In the genomic region with DNA sequence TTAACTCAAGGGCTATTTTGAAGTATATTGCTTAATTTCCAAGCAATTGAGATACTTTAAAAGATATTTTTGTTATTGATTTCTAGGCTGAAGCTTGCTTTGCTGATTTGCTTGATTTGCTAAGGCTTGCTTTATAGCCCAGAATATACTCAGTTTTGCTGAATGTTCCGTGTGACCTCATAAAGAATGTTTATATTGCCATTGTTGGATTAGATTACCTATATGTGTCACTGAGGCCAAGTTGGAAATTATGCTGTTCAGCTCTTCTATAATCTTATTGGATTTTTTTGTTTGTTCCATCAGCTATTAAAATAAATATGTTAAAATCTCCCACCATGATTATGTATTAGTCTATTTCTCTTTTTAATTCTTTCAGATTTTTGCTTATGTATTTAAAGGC, we compare ENCODE assay signal across 17 cellular contexts. TPM values are rescaled to one million over a fixed set of nuclear protein-coding genes. Genes with fewer than 3 reads are reported as not detected.
DNase-seq lines count a peak whose midpoint lies in the region; ATAC-seq, FAIRE-seq and TF ChIP-seq lines count a peak whose summit lies in the region.
"Had no signal": no experiment of that assay in that cellular context is flagged by ENCODE, and none has a peak within 500 bp of the region (broad histone marks: within the 10 kb centered on the region; RNA-seq: fewer than 3 reads in every experiment).

No MANE protein-coding gene starts in this region.

- H3K9me1 ChIP-seq in IMR-90 (ENCODE audit: insufficient read depth, low read length) (no peaks in the 10 kb centered on the region), K562 (ENCODE audit: control insufficient read depth, insufficient read depth, low read length) (no peaks in the 10 kb centered on the region)

- no peak overlapping the region for H3K23ac ChIP-seq in IMR-90 (ENCODE audit: low read depth, low read length)

- no peaks in the 10 kb centered on the region for H3K79me2 ChIP-seq in K562 (ENCODE audit: control insufficient read depth, insufficient read depth, low read length)

- H3K4me2 ChIP-seq in IMR-90 (ENCODE audit: low read depth, low read length) (no peak overlapping the region), K562 (ENCODE audit: insufficient read depth, low read length) (no peak overlapping the region), skeletal muscle satellite cell (ENCODE audit: low read length) (peak overlapping the region; percentile 25)

- TF ChIP-seq EP300 in K562 (IDR thresholded peaks at IDR 0.05; ENCODE audit: low read length): no peak

- H3K36me3 ChIP-seq in IMR-90 (ENCODE audit: control insufficient read depth, insufficient read depth, low read length) (no peaks in the 10 kb centered on the region), K562 (ENCODE audit: control insufficient read depth, insufficient read depth, low read length) (no peaks in the 10 kb centered on the region), skeletal muscle satellite cell (ENCODE audit: insufficient read depth, low read length) (no peaks in the 10 kb centered on the region), lower lobe of right lung (no peaks in the 10 kb centered on the region), small intestine (ENCODE audit: control insufficient read depth in 2 of 2, insufficient read depth in 2 of 2, low read length in 2 of 2) (no peaks in the 10 kb centered on the region)
- H3K36me3 ChIP-seq: HAP-1 had no signal

- no peak overlapping the region for H2BK15ac ChIP-seq in IMR-90 (ENCODE audit: low read depth, low read length)

- intact Hi-C loops in IMR-90 (cut with micrococcal nuclease): no loop called here
- intact Hi-C loops in K562 (cut with micrococcal nuclease): no loop called here
- intact Hi-C loops in lower lobe of right lung (cut with DNase I): no loop called here

- no peak overlapping the region for H3K14ac ChIP-seq in IMR-90 (replicated peaks; ENCODE audit: low read depth, low read length)

- POLR2A ChIA-PET in IMR-90 (lab: Charles Lee; ENCODE audit: unreplicated experiment) (no interaction called here), K562 (lab: Yijun Ruan, JAX) (interaction anchor here (3.1 kb wide), 1 partner anchor 13 kb away, joined by 9 read pairs; a partner anchor contains a TSS)

- dilution Hi-C loops in IMR-90 (cut with HindIII; ENCODE audit: low sequenced_read_pairs, unreplicated experiment): no loop called here

- H3K9ac ChIP-seq in IMR-90 (ENCODE audit: low read depth, low read length) (no peak overlapping the region), K562 (ENCODE audit: insufficient read depth in 1 of 2, low read depth in 2 of 2, low read length in 2 of 2) (no peak overlapping the region), skeletal muscle satellite cell (ENCODE audit: low read depth, low read length) (no peak overlapping the region)

- no peak overlapping the region for H2BK5ac ChIP-seq in IMR-90 (ENCODE audit: low read depth, low read length, poor library complexity, severe bottlenecking)

- no peak overlapping the region for H2AK9ac ChIP-seq in IMR-90 (replicated peaks; ENCODE audit: low read depth, low read length, poor library complexity)

- no peaks in the 10 kb centered on the region for H3K27me3 ChIP-seq in IMR-90 (ENCODE audit: control insufficient read depth, insufficient read depth, low read length)
- H3K27me3 ChIP-seq in K562 (ENCODE audit: control insufficient read depth in 2 of 2, insufficient read depth in 2 of 2, low read length in 2 of 2): no peaks in the 10 kb centered on the region
- H3K27me3 ChIP-seq in skeletal muscle satellite cell (ENCODE audit: control insufficient read depth, insufficient read depth, low read length): no peaks in the 10 kb centered on the region
- no peaks in the 10 kb centered on the region for H3K27me3 ChIP-seq in lower lobe of right lung (ENCODE audit: low read depth)
- H3K27me3 ChIP-seq in small intestine (ENCODE audit: control insufficient read depth in 2 of 2, insufficient read depth in 2 of 2, low read length in 2 of 2): no peaks in the 10 kb centered on the region

- H4K8ac ChIP-seq in IMR-90 (ENCODE audit: low read depth in 2 of 2, low read length in 2 of 2): no peak overlapping the region

- H2BK20ac ChIP-seq in IMR-90 (ENCODE audit: low read depth, low read length): no peak overlapping the region

- no peak overlapping the region for H4K5ac ChIP-seq in IMR-90 (ENCODE audit: low read depth, low read length)

- H2AK5ac ChIP-seq in IMR-90 (ENCODE audit: low read depth, low read length): no peak overlapping the region

- in situ Hi-C loops in IMR-90 (cut with MboI; ENCODE audit: low sequenced_read_pairs): no loop called here
- in situ Hi-C loops in K562 (cut with MboI): no loop called here

- H2AFZ ChIP-seq in IMR-90 (replicated peaks; ENCODE audit: low read length, poor library complexity) (no peak overlapping the region), K562 (ENCODE audit: low read depth, low read length) (no peak overlapping the region)

- BruUV-seq in IMR-90 (replicated peaks; lab: Mats Ljungman, UMichigan) (no TSS peak), K562 (replicated peaks; lab: Mats Ljungman, UMichigan) (no TSS peak)

- WGBS in IMR-90 (ENCODE audit: extremely low coverage in 2 of 2, insufficient read length in 1 of 2), 2 experiments: no CpG with 5 or more reads among the region's 1 CpG
- 32% methylated on average over 1 of the region's 1 CpG for WGBS in K562 (ENCODE audit: insufficient coverage, low coverage, missing lambda C conversion rate)
- 44 to 64% (median 59%) methylated on average over 1 of the region's 1 CpG for WGBS in small intestine, 3 donors

- CTCF ChIA-PET in IMR-90 (lab: Yijun Ruan, JAX) (interaction anchor here (0.6 kb wide), 1 partner anchor 40 kb away, joined by 5 read pairs; no protein-coding TSS in a partner anchor), K562 (lab: Yijun Ruan, JAX; ENCODE audit: low intra/inter-chr PET ratio) (no interaction called here)

- no peak for TF ChIP-seq POLR2A in IMR-90 (IDR thresholded peaks at IDR 0.05; ENCODE audit: low read depth, low read length)
- no peak for TF ChIP-seq POLR2A in K562 (conservative IDR thresholded peaks at IDR 0.05)

- no peaks in the 10 kb centered on the region for H4K20me1 ChIP-seq in IMR-90 (ENCODE audit: insufficient read depth, low read length)
- H4K20me1 ChIP-seq in K562 (replicated peaks; ENCODE audit: control insufficient read depth, insufficient read depth, low read length): no peaks in the 10 kb centered on the region

- H3K27ac ChIP-seq in IMR-90 (ENCODE audit: insufficient read depth, low read length) (no peak overlapping the region), K562 (ENCODE audit: extremely low read depth, low read depth, low read length) (no peak overlapping the region), lower lobe of right lung (no peak overlapping the region), small intestine (ENCODE audit: low read depth in 1 of 2, low read length in 1 of 2) (no peak overlapping the region)

- H3K4me1 ChIP-seq in IMR-90 (ENCODE audit: control insufficient read depth, insufficient read depth, low read length) (no peaks in the 10 kb centered on the region), K562 (replicated peaks in 1 of 2; ENCODE audit: control insufficient read depth in 2 of 2, insufficient read depth in 2 of 2, low read length in 2 of 2) (no peaks in the 10 kb centered on the region), skeletal muscle satellite cell (ENCODE audit: control insufficient read depth, insufficient read depth, low read length) (peaks cover 5% of the 10 kb centered on the region), lower lobe of right lung (no peaks in the 10 kb centered on the region), small intestine (ENCODE audit: control insufficient read depth in 2 of 2, insufficient read depth in 1 of 2, low read depth in 1 of 2, low read length in 1 of 2) (no peaks in the 10 kb centered on the region)
- H3K4me1 ChIP-seq: HAP-1 had no signal

- ATAC-seq in IMR-90 (ENCODE audit: low read depth): no peak
- no peak for ATAC-seq in K562
- no peak for ATAC-seq in lower lobe of right lung

- H4K91ac ChIP-seq in IMR-90 (ENCODE audit: insufficient read depth, low read depth, low read length): no peak overlapping the region

- FAIRE-seq in G401.6 (lab: Jason Lieb, UNC) (peak; percentile 49), K562 (lab: Jason Lieb, UNC) (peak; percentile 49), small intestine (lab: Jason Lieb, UNC) (no peak)
- FAIRE-seq: GM12892, H54 had no signal

- no peak overlapping the region for H3K18ac ChIP-seq in IMR-90 (ENCODE audit: low read depth, low read length)

- peak; percentile 17 for DNase-seq in IMR-90
- no peak for DNase-seq in K562 (ENCODE audit: extremely low read depth in 1 of 4, low spot score in 3 of 4)
- no peak for DNase-seq in lower lobe of right lung
- no peak for DNase-seq in NCI-H1436 (lab: John Stamatoyannopoulos, UW)
- DNase-seq in small intestine: no peak
- DNase-seq: C1 segment of cervical spinal cord; Calu3; CD4-positive, alpha-beta memory T cell; COR-L47; DMS79; EL; GOT3 had no signal

- TF ChIP-seq CTCF in IMR-90 (conservative IDR thresholded peaks at IDR 0.05; ENCODE audit: low read depth, low read length) (no peak), K562 (IDR thresholded peaks at IDR 0.05 in 2 of 3, conservative IDR thresholded peaks at IDR 0.05 in 1 of 3; ENCODE audit: insufficient read depth in 2 of 3, low read depth in 1 of 3, low read length in 3 of 3) (no peak), lower lobe of right lung (IDR thresholded peaks at IDR 0.05) (no peak)

- H3K79me1 ChIP-seq in IMR-90 (ENCODE audit: low read depth in 1 of 2, low read length in 2 of 2): peaks cover 2 to 3% of the 10 kb centered on the region in 2 experiments; a peak in 3 of 4 replicates

- no peak overlapping the region for H3K4ac ChIP-seq in IMR-90 (ENCODE audit: low read depth, low read length)

- H3K9me3 ChIP-seq in IMR-90 (ENCODE audit: control insufficient read depth, insufficient read depth, low read length) (no peaks in the 10 kb centered on the region), K562 (replicated peaks; ENCODE audit: control insufficient read depth, insufficient read depth, low read depth, low read length) (no peaks in the 10 kb centered on the region), skeletal muscle satellite cell (replicated peaks; ENCODE audit: low read length) (no peaks in the 10 kb centered on the region), lower lobe of right lung (no peaks in the 10 kb centered on the region), small intestine (ENCODE audit: control insufficient read depth, low read depth) (no peaks in the 10 kb centered on the region)
- H3K9me3 ChIP-seq: HAP-1 had no signal

- TF ChIP-seq RAD21 in IMR-90 (IDR thresholded peaks at IDR 0.05; ENCODE audit: low read length): no peak
- TF ChIP-seq RAD21 in K562 (CRISPR knock-in tag; conservative IDR thresholded peaks at IDR 0.05 in 1 of 2, IDR thresholded peaks at IDR 0.05 in 1 of 2): no peak

- H2BK120ac ChIP-seq in IMR-90 (ENCODE audit: low read depth, low read length): no peak overlapping the region

- H3K4me3 ChIP-seq in IMR-90 (ENCODE audit: insufficient read depth, low read depth, low read length) (no peak overlapping the region), K562 (no peak overlapping the region), skeletal muscle satellite cell (ENCODE audit: low read length) (no peak overlapping the region), lower lobe of right lung (no peak overlapping the region), small intestine (ENCODE audit: low read depth in 1 of 2, low read length in 2 of 2) (no peak overlapping the region)
- H3K4me3 ChIP-seq: HAP-1 had no signal

- H3K56ac ChIP-seq in IMR-90 (ENCODE audit: extremely low read depth, insufficient read depth, low read length): no peak overlapping the region

RNA-seq across cellular contexts. Expression of a gene that starts 13.0 kb away (rescaled TPM):
- total RNA-seq in IMR-90 (2012; rRNA removed) (17.6 and 31.4 TPM in 2 replicates), K562 (2014; rRNA removed) (2.9 and 3.6 TPM in 2 replicates), K562 (2014; rRNA removed; fragmentation: Illumina TruSeq; extraction: Trizol) (4.9 and 6.2 TPM in 2 replicates), K562 (2015; rRNA removed; fragmentation: Illumina TruSeq; extraction: Trizol) (4.9 and 5.6 TPM in 2 replicates), K562 (2021) (3.2 and 3.5 TPM in 2 replicates), lower lobe of right lung (12.5 TPM)
- polyA plus RNA-seq in IMR-90 (2012; rRNA removed) (6.6 and 9.9 TPM in 2 replicates), K562 (2011; rRNA removed) (3.7 and 4.7 TPM in 2 replicates), K562 (2014; fragmentation: Illumina TruSeq; extraction: Trizol) (3.1 and 3.7 TPM in 2 replicates), K562 (2014; fragmentation: Nextera tagmentation; extraction: Ambion mirVana) (1 to 10 TPM in 1 of 2 experiments, under 1 TPM in 1; 0.73 to 1.1 TPM), K562 (2014; rRNA removed) (2.8 and 4.7 TPM in 2 replicates), small intestine (1 to 10 TPM in 2 of 3 donors, not detected in 1; 1.1 to 2.1 TPM)
- polyA plus RNA-seq in IMR-90 (2012; cell fraction: cytosol; rRNA removed): 1.8 and 2.3 TPM in 2 replicates
- 1.1 and 8.3 TPM in 2 replicates for polyA plus RNA-seq in IMR-90 (2012; cell fraction: nucleus; rRNA removed; ENCODE audit: low replicate concordance)
- total RNA-seq in K562 (2011; cell fraction: chromatin; rRNA removed; ENCODE audit: low replicate concordance): 8.4 and 24.8 TPM in 2 replicates
- 4.7 and 5.9 TPM in 2 replicates for total RNA-seq in K562 (2011; cell fraction: nucleolus; rRNA removed)
- 6.4 and 7.8 TPM in 2 replicates for total RNA-seq in K562 (2011; cell fraction: nucleoplasm; rRNA removed)
- polyA plus RNA-seq in K562 (2011; cell fraction: cytosol; rRNA removed): 1.1 and 2.6 TPM in 2 replicates
- polyA plus RNA-seq in K562 (2011; cell fraction: nucleus; rRNA removed): 2.6 and 4.7 TPM in 2 replicates
- polyA plus RNA-seq in K562 (2012): 1.8 and 3.9 TPM in 2 replicates
- polyA minus RNA-seq in K562 (2011; rRNA and poly(A)+ RNA removed): 6.9 and 8.8 TPM in 2 replicates
- polyA minus RNA-seq in K562 (2011; cell fraction: cytosol; rRNA and poly(A)+ RNA removed): 2.2 and 3.5 TPM in 2 replicates
- polyA minus RNA-seq in K562 (2011; cell fraction: nucleus; rRNA and poly(A)+ RNA removed): 8.5 and 17.3 TPM in 2 replicates
- 21.2 and 29.2 TPM in 2 replicates for total RNA-seq in skeletal muscle satellite cell (2012; rRNA removed)
